ENCODE assay signal across 17 cellular contexts in genomic region chr14:34024768-34025144, GRCh38.
DNase-seq lines count a peak whose midpoint lies in the region; ATAC-seq, FAIRE-seq and TF ChIP-seq lines count a peak whose summit lies in the region.
"Had no signal": no experiment of that assay in that cellular context is flagged by ENCODE, and none has a peak within 500 bp of the region (broad histone marks: within the 10 kb centered on the region; RNA-seq: fewer than 3 reads in every experiment).

No MANE protein-coding gene starts in this region.

- H2BK5ac ChIP-seq in trophoblast cell (ENCODE audit: low read depth, low read length, poor library complexity), result no peak overlapping the region

- in situ Hi-C loops in HepG2 (cut with HindIII; ENCODE audit: extremely low pct_ligation_motif_present, low pct_unique_long_range_greater_than_20kb), result loop anchor here (25.0 kb wide), 1 partner anchor 438 kb away; the partner anchor contains the start of gene SPTSSA

- no peaks in the 10 kb centered on the region for H3K9me3 ChIP-seq in HepG2 (ENCODE audit: low read length)
- H3K9me3 ChIP-seq in right lobe of liver, result no peaks in the 10 kb centered on the region
- no peaks in the 10 kb centered on the region for H3K9me3 ChIP-seq in colonic mucosa
- H3K9me3 ChIP-seq in trophoblast cell (ENCODE audit: insufficient read depth, low read depth, low read length), result no peaks in the 10 kb centered on the region
- no peaks in the 10 kb centered on the region for H3K9me3 ChIP-seq in psoas muscle
- H3K9me3 ChIP-seq in ascending aorta, result no peaks in the 10 kb centered on the region
- H3K9me3 ChIP-seq: BLaER1 treated with 17β-estradiol and CSF1 and Interleukin-3, amounts not matched to agents 10 nM and 100 nM had no signal

- TF ChIP-seq RAD21 in HepG2 (CRISPR knock-in tag; IDR thresholded peaks at IDR 0.05), result no peak

- BruUV-seq in HepG2 (replicated peaks; lab: Mats Ljungman, UMichigan), result TSS peak; percentile 96

- no peak overlapping the region for H4K12ac ChIP-seq in trophoblast cell (ENCODE audit: low read depth, low read length)

- no peak overlapping the region for H3K14ac ChIP-seq in trophoblast cell (ENCODE audit: low read length)

- intact Hi-C loops in HepG2 (cut with micrococcal nuclease; ENCODE audit: unreplicated experiment), result loop anchor here (1.0 to 10.0 kb wide), 10 partner anchors 11 to 440 kb away; partner anchors contain the start of gene SPTSSA
- intact Hi-C loops in right lobe of liver (cut with DNase I), result no loop called here
- intact Hi-C loops in colonic mucosa (cut with DNase I), result no loop called here
- intact Hi-C loops in psoas muscle (cut with DNase I), result no loop called here
- intact Hi-C loops in ascending aorta (cut with DNase I), result no loop called here

- peak overlapping the region in 1 of 3 experiments; percentile 60; a peak in 1 of 6 replicates for H3K4me3 ChIP-seq in HepG2 (replicated peaks in 1 of 3; ENCODE audit: insufficient read depth in 1 of 3, low read depth in 2 of 3, low read length in 3 of 3)
- H3K4me3 ChIP-seq in right lobe of liver, result no peak overlapping the region
- no peak overlapping the region for H3K4me3 ChIP-seq in colonic mucosa
- H3K4me3 ChIP-seq in trophoblast cell (ENCODE audit: low read depth, low read length), result no peak overlapping the region
- H3K4me3 ChIP-seq in psoas muscle, result no peak overlapping the region
- H3K4me3 ChIP-seq in ascending aorta, result no peak overlapping the region
- H3K4me3 ChIP-seq: BLaER1 treated with 17β-estradiol and CSF1 and Interleukin-3, amounts not matched to agents 10 nM and 100 nM had no signal

- no peak overlapping the region for H3K4ac ChIP-seq in trophoblast cell (ENCODE audit: low read depth, low read length)

- 28% methylated on average over 2 of the region's 2 CpGs for WGBS in HepG2 (ENCODE audit: low lambda C conversion rate)
- 56% methylated on average over 1 of the region's 2 CpGs for WGBS in right lobe of liver (ENCODE audit: insufficient coverage, low coverage, low lambda C conversion rate, missing lambda C conversion rate)
- no CpG with 5 or more reads among the region's 2 CpGs for WGBS in trophoblast cell (ENCODE audit: extremely low coverage, insufficient coverage, insufficient read length)
- WGBS in psoas muscle, 3 donors, result 69 to 96% (median 96%) methylated on average over 2 of the region's 2 CpGs

- H3K18ac ChIP-seq in trophoblast cell (ENCODE audit: low read length), result no peak overlapping the region

- no peak overlapping the region for H3K23ac ChIP-seq in trophoblast cell (ENCODE audit: low read length)

- no peak overlapping the region for H3K27ac Mint-ChIP-seq in stimulated activated memory B cell treated with anti-CD40 and anti-IgM and Interleukin-4, amounts not matched to agents 10 μg/mL and 1 μg/mL and 100 μg/mL, for 72 hours
- H3K27ac Mint-ChIP-seq: CD4-positive, CD25-positive, alpha-beta regulatory T cell had no signal

- H3K27me3 Mint-ChIP-seq in stimulated activated memory B cell treated with anti-CD40 and anti-IgM and Interleukin-4, amounts not matched to agents 10 μg/mL and 1 μg/mL and 100 μg/mL, for 72 hours, result no peaks in the 10 kb centered on the region

- H3K36me3 ChIP-seq in HepG2 (replicated peaks in 1 of 2; ENCODE audit: control insufficient read depth in 1 of 2, insufficient read depth in 2 of 2, low read length in 2 of 2) (no peaks in the 10 kb centered on the region), right lobe of liver (no peaks in the 10 kb centered on the region), colonic mucosa (no peaks in the 10 kb centered on the region), trophoblast cell (ENCODE audit: control insufficient read depth in 1 of 2, insufficient read depth in 2 of 2, low read length in 2 of 2) (no peaks in the 10 kb centered on the region), psoas muscle (ENCODE audit: insufficient read depth in 1 of 2, low read depth in 1 of 2) (no peaks in the 10 kb centered on the region), ascending aorta (no peaks in the 10 kb centered on the region)
- H3K36me3 ChIP-seq: BLaER1 treated with 17β-estradiol and CSF1 and Interleukin-3, amounts not matched to agents 10 nM and 100 nM had no signal

- H3K27me3 ChIP-seq in HepG2 (ENCODE audit: control insufficient read depth in 1 of 2, insufficient read depth in 2 of 2, low read length in 2 of 2) (no peaks in the 10 kb centered on the region), right lobe of liver (no peaks in the 10 kb centered on the region), colonic mucosa (no peaks in the 10 kb centered on the region), trophoblast cell (ENCODE audit: insufficient read depth, low read length) (no peaks in the 10 kb centered on the region), psoas muscle (ENCODE audit: insufficient read depth in 3 of 3, low read length in 2 of 3) (no peaks in the 10 kb centered on the region), ascending aorta (no peaks in the 10 kb centered on the region)
- H3K27me3 ChIP-seq: BLaER1 treated with 17β-estradiol and CSF1 and Interleukin-3, amounts not matched to agents 10 nM and 100 nM had no signal

- H3K4me1 Mint-ChIP-seq in stimulated activated memory B cell treated with anti-CD40 and anti-IgM and Interleukin-4, amounts not matched to agents 10 μg/mL and 1 μg/mL and 100 μg/mL, for 72 hours, result no peaks in the 10 kb centered on the region
- H3K4me1 Mint-ChIP-seq: CD4-positive, CD25-positive, alpha-beta regulatory T cell had no signal

- H2BK120ac ChIP-seq in trophoblast cell (ENCODE audit: insufficient read depth, low read length, poor library complexity), result no peak overlapping the region

- H3K4me3 Mint-ChIP-seq in stimulated activated memory B cell treated with anti-CD40 and anti-IgM and Interleukin-4, amounts not matched to agents 10 μg/mL and 1 μg/mL and 100 μg/mL, for 72 hours, result no peak overlapping the region
- H3K4me3 Mint-ChIP-seq: CD4-positive, CD25-positive, alpha-beta regulatory T cell had no signal

- CTCF ChIA-PET in HepG2 (lab: Yijun Ruan, JAX; ENCODE audit: low intra/inter-chr PET ratio, low total read pairs), result interaction anchor here (1.2 kb wide), 1 partner anchor 175 kb away, joined by 4 read pairs; no protein-coding TSS in a partner anchor

- TF ChIP-seq CTCF in HepG2 (CRISPR knock-in tag; IDR thresholded peaks at IDR 0.05), result no peak
- TF ChIP-seq CTCF in right lobe of liver (IDR thresholded peaks at IDR 0.05), result no peak
- TF ChIP-seq CTCF in colonic mucosa (IDR thresholded peaks at IDR 0.05), result no peak
- no peak for TF ChIP-seq CTCF in psoas muscle (IDR thresholded peaks at IDR 0.05)
- TF ChIP-seq CTCF in ascending aorta (IDR thresholded peaks at IDR 0.05), result no peak

- POLR2A ChIA-PET in HepG2 (lab: Yijun Ruan, JAX), result interaction anchor here (0.9 to 5.7 kb wide), 14 partner anchors 10 to 74 kb away, joined by 3 to 72 read pairs (median 6); partner anchors contain the start of gene EGLN3

- TF ChIP-seq POLR2A in HepG2 (IDR thresholded peaks at IDR 0.05; ENCODE audit: insufficient read depth in 1 of 2, low read depth in 2 of 2, low read length in 2 of 2) (no peak; a peak in 1 of 4 replicates), right lobe of liver (IDR thresholded peaks at IDR 0.05) (no peak)

- peak overlapping the region; percentile 86 for H3K4me2 ChIP-seq in HepG2 (ENCODE audit: low read depth, low read length)
- no peak overlapping the region for H3K4me2 ChIP-seq in trophoblast cell (ENCODE audit: low read length)
- H3K4me2 ChIP-seq: BLaER1 treated with 17β-estradiol and CSF1 and Interleukin-3, amounts not matched to agents 10 nM and 100 nM had no signal

- H2AFZ ChIP-seq in HepG2 (ENCODE audit: low read length), result peak overlapping the region; percentile 21
- no peak overlapping the region for H2AFZ ChIP-seq in trophoblast cell (ENCODE audit: insufficient read depth, low read length, poor library complexity)

- TF ChIP-seq EP300 in HepG2 (IDR thresholded peaks at IDR 0.05; ENCODE audit: low read depth in 2 of 2, low read length in 2 of 2), result 0 out of 4 replicates have a peak, but pooled peaks of 1 of the 2 experiments have one; percentile 7
- TF ChIP-seq EP300 in HepG2 (CRISPR knock-in tag; IDR thresholded peaks at IDR 0.05; ENCODE audit: borderline replicate concordance), result no peak

- H3K79me2 ChIP-seq in HepG2 (ENCODE audit: insufficient read depth, low read length) (no peaks in the 10 kb centered on the region), trophoblast cell (ENCODE audit: control insufficient read depth, insufficient read depth, low read length, poor library complexity) (no peaks in the 10 kb centered on the region)

- no peaks in the 10 kb centered on the region for H3K79me1 ChIP-seq in trophoblast cell (ENCODE audit: low read length)

- H2AK5ac ChIP-seq in trophoblast cell (ENCODE audit: low read length), result no peak overlapping the region

- no peak overlapping the region for H4K8ac ChIP-seq in trophoblast cell (ENCODE audit: low read depth, low read length)

- H3K9ac ChIP-seq in HepG2 (ENCODE audit: insufficient read depth, low read depth, low read length) (peak overlapping the region; percentile 70), colonic mucosa (ENCODE audit: low read depth in 2 of 2, low read length in 2 of 2) (no peak overlapping the region), trophoblast cell (ENCODE audit: low read length) (no peak overlapping the region)
- H3K9ac ChIP-seq: BLaER1 treated with 17β-estradiol and CSF1 and Interleukin-3, amounts not matched to agents 10 nM and 100 nM had no signal

- H4K20me1 ChIP-seq in HepG2 (ENCODE audit: insufficient read depth, low read length), result no peaks in the 10 kb centered on the region
- H4K20me1 ChIP-seq: BLaER1 treated with 17β-estradiol and CSF1 and Interleukin-3, amounts not matched to agents 10 nM and 100 nM had no signal

- peaks cover 2% of the 10 kb centered on the region for H3K9me3 Mint-ChIP-seq in stimulated activated memory B cell treated with anti-CD40 and anti-IgM and Interleukin-4, amounts not matched to agents 10 μg/mL and 1 μg/mL and 100 μg/mL, for 72 hours

- DNase-seq in HepG2 (ENCODE audit: low spot score) (no peak), right lobe of liver (no peak), colonic mucosa (no peak), trophoblast cell (peak; percentile 7 to 49), psoas muscle (no peak), DMS79 treated with DMSO at 0.1 percent for 48 hours (lab: John Stamatoyannopoulos, UW) (no peak), ascending aorta (ENCODE audit: low spot score in 2 of 2) (no peak)
- DNase-seq: ACHN; CD4-positive, CD25-positive, alpha-beta regulatory T cell; DMS79; GDM1; HCEC 1CT had no signal

- H4K91ac ChIP-seq in trophoblast cell (ENCODE audit: low read depth, low read length), result no peak overlapping the region

- H3K27ac ChIP-seq in HepG2 (ENCODE audit: extremely low read length, insufficient read depth, low read length) (peak overlapping the region; percentile 92), right lobe of liver (no peak overlapping the region), colonic mucosa (peak overlapping the region; percentile 60), trophoblast cell (ENCODE audit: low read depth, low read length) (no peak overlapping the region), psoas muscle (no peak overlapping the region), ascending aorta (no peak overlapping the region)
- H3K27ac ChIP-seq: BLaER1 treated with 17β-estradiol and CSF1 and Interleukin-3, amounts not matched to agents 10 nM and 100 nM had no signal

- H3K4me1 ChIP-seq in HepG2 (ENCODE audit: insufficient read depth, low read length), result peaks cover 72% of the 10 kb centered on the region
- no peaks in the 10 kb centered on the region for H3K4me1 ChIP-seq in right lobe of liver
- H3K4me1 ChIP-seq in colonic mucosa, result no peaks in the 10 kb centered on the region
- peaks cover 2% of the 10 kb centered on the region in 2 experiments for H3K4me1 ChIP-seq in trophoblast cell (ENCODE audit: control insufficient read depth in 1 of 2, insufficient read depth in 2 of 2, low read length in 2 of 2)
- peaks cover 4% of the 10 kb centered on the region for H3K4me1 ChIP-seq in psoas muscle
- no peaks in the 10 kb centered on the region for H3K4me1 ChIP-seq in ascending aorta
- H3K4me1 ChIP-seq: BLaER1 treated with 17β-estradiol and CSF1 and Interleukin-3, amounts not matched to agents 10 nM and 100 nM had no signal

- no peaks in the 10 kb centered on the region for H3K36me3 Mint-ChIP-seq in stimulated activated memory B cell treated with anti-CD40 and anti-IgM and Interleukin-4, amounts not matched to agents 10 μg/mL and 1 μg/mL and 100 μg/mL, for 72 hours
- H3K36me3 Mint-ChIP-seq: CD4-positive, CD25-positive, alpha-beta regulatory T cell had no signal

- no peak for FAIRE-seq in HepG2 (lab: Jason Lieb, UNC)
- FAIRE-seq: GM12892, GM19239, HTR-8/SVneo had no signal

- ATAC-seq in HepG2, result peak; percentile 11
- ATAC-seq in right lobe of liver, result no peak
- ATAC-seq in psoas muscle, result no peak
- ATAC-seq in stimulated activated memory B cell treated with anti-CD40 and anti-IgM and Interleukin-4, amounts not matched to agents 10 μg/mL and 1 μg/mL and 100 μg/mL, for 72 hours, result no peak

- no peak overlapping the region for H2BK12ac ChIP-seq in trophoblast cell (ENCODE audit: low read length)

Comparison
In these comparisons a context has a peak if more than half of its experiments do, and no peak if none do; other contexts are left out.
1. H3K27ac ChIP-seq: peak in HepG2 (single experiment) and colonic mucosa (single experiment); none in right lobe of liver (0 of 3), trophoblast cell (single experiment), psoas muscle (single experiment) and ascending aorta (0 of 2).
2. DNase-seq: peak in trophoblast cell (2 of 2); none in HepG2 (single experiment), right lobe of liver (0 of 3), colonic mucosa (single experiment), psoas muscle (0 of 2), DMS79 treated with DMSO at 0.1 percent for 48 hours (single experiment) and ascending aorta (0 of 2).